ENCODE assay signal across 23 cellular contexts in the genomic region with DNA sequence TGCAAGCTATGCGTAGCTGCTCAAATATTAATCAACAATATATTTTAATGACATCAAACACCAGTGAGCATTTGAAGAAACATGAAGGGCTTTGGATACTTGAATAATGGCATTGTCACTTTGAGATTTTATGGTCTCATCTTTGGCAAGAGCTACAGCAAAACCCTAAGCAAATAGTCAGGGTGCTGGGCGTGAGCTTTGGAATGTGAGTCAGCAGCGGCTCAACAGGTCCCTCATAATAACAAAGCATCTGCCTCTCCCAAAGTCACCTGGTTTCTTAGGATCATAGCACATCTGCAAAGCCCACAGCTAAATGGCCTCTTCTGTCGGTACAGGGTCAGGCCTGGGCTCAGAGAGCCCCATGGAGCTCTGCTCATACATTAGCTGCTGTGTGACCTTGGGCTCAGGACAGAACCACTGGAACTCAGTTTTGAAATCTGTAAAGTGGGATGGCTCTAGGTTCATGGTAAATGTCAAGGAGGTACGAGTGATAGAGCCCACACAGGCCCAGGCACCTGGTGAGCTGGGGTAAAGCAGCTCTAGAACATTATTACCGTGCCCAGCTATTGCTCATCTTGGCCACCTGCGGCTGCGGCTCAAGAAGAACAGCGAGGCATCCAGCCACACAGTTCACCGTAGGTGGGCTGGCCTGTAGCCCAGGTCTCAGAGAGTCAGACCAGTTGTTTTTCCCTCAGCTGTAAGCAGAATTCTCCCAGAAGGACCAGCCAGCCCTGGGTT.
DNase-seq lines count a peak whose midpoint lies in the region; ATAC-seq, FAIRE-seq and TF ChIP-seq lines count a peak whose summit lies in the region.
"Had no signal": no experiment of that assay in that cellular context is flagged by ENCODE, and none has a peak within 500 bp of the region (broad histone marks: within the 10 kb centered on the region; RNA-seq: fewer than 3 reads in every experiment).

No MANE protein-coding gene starts in this region.

- peaks cover 10% of the 10 kb centered on the region for H3K4me1 Mint-ChIP-seq in mesothelial cell of epicardium
- no peaks in the 10 kb centered on the region for H3K4me1 Mint-ChIP-seq in T-cell
- H3K4me1 Mint-ChIP-seq: activated CD4-positive, alpha-beta T cell treated with anti-CD3 and anti-CD28 coated beads, Interleukin-2, amount 10 ng/mL, durations not matched to agents 24 days and 14 days; memory B cell; natural killer cell had no signal

- H3K4me3 Mint-ChIP-seq in mesothelial cell of epicardium (no peak overlapping the region), T-cell (no peak overlapping the region)
- H3K4me3 Mint-ChIP-seq: activated CD4-positive, alpha-beta T cell treated with anti-CD3 and anti-CD28 coated beads, Interleukin-2, amount 10 ng/mL, durations not matched to agents 24 days and 14 days; memory B cell; natural killer cell had no signal

- ATAC-seq in HepG2 (peak; percentile 91), right lobe of liver (no peak), T-cell (replicated peaks in 1 of 4) (no peak), left lobe of liver (no peak)
- ATAC-seq: natural killer cell, psoas muscle, Right ventricle myocardium inferior had no signal

- TF ChIP-seq CTCF in HepG2 (CRISPR knock-in tag; IDR thresholded peaks at IDR 0.05): no peak
- no peak for TF ChIP-seq CTCF in right lobe of liver (IDR thresholded peaks at IDR 0.05)
- no peak for TF ChIP-seq CTCF in mammary epithelial cell (conservative IDR thresholded peaks at IDR 0.05 in 1 of 2, IDR thresholded peaks at IDR 0.05 in 1 of 2; ENCODE audit: extremely low read depth in 1 of 2, insufficient read depth in 1 of 2, low read depth in 1 of 2, low read length in 2 of 2)
- no peak for TF ChIP-seq CTCF in mesothelial cell of epicardium (IDR thresholded peaks at IDR 0.05; ENCODE audit: unreplicated experiment)
- no peak for TF ChIP-seq CTCF in GM10248 (IDR thresholded peaks at IDR 0.05; ENCODE audit: control extremely low read depth, extremely low read depth, low read depth, missing control alignments)

- DNase-seq in HepG2 (ENCODE audit: low spot score): peak; percentile 81
- no peak for DNase-seq in right lobe of liver
- peak; percentile 19 for DNase-seq in mammary epithelial cell
- no peak for DNase-seq in mesothelial cell of epicardium (ENCODE audit: low spot score in 2 of 2, unreplicated experiment in 2 of 2)
- DNase-seq in urothelium cell line (ENCODE audit: low spot score): peak; percentile 71
- no peak for DNase-seq in T-cell
- no peak for DNase-seq in GM10248 (ENCODE audit: extremely low spot score)
- no peak for DNase-seq in left lobe of liver (ENCODE audit: low spot score)
- DNase-seq: activated CD4-positive, alpha-beta T cell treated with anti-CD3 and anti-CD28 coated beads, Interleukin-2, amount 10 ng/mL, durations not matched to agents 24 days and 14 days; activated CD8-positive, alpha-beta memory T cell treated with anti-CD3 and anti-CD28 coated beads, Interleukin-2, amount 50 U/mL, for 48 hours; hippocampal formation; natural killer cell; NCI-H187 treated with DMSO at 0.1 percent for 48 hours; NCI-H446; psoas muscle; spleen; stimulated activated CD4-positive, alpha-beta T cell treated with anti-CD3 and anti-CD28 coated beads, Interleukin-4, amount 100 ng/mL, for 4 hours; SW 1271; uterus had no signal

- no peaks in the 10 kb centered on the region for H3K27me3 ChIP-seq in HepG2 (ENCODE audit: control insufficient read depth in 1 of 2, insufficient read depth in 2 of 2, low read length in 2 of 2)
- H3K27me3 ChIP-seq in right lobe of liver: no peaks in the 10 kb centered on the region
- no peaks in the 10 kb centered on the region for H3K27me3 ChIP-seq in mammary epithelial cell (ENCODE audit: insufficient read depth, low read length)
- H3K27me3 ChIP-seq: BLaER1, spleen, uterus had no signal

- no peak overlapping the region for H3K9ac ChIP-seq in HepG2 (ENCODE audit: insufficient read depth, low read depth, low read length)
- H3K9ac ChIP-seq in mammary epithelial cell (ENCODE audit: insufficient read depth, low read length): no peak overlapping the region
- H3K9ac ChIP-seq: BLaER1 had no signal

- BruUV-seq in HepG2 (replicated peaks; lab: Mats Ljungman, UMichigan): no TSS peak
- no TSS peak for BruUV-seq in mammary epithelial cell (replicated peaks; lab: Mats Ljungman, UMichigan)

- H4K20me1 ChIP-seq in HepG2 (ENCODE audit: insufficient read depth, low read length) (no peaks in the 10 kb centered on the region), mammary epithelial cell (ENCODE audit: insufficient read depth, low read length) (no peaks in the 10 kb centered on the region)
- H4K20me1 ChIP-seq: BLaER1 had no signal

- H2AFZ ChIP-seq in HepG2 (ENCODE audit: low read length) (no peak overlapping the region), mammary epithelial cell (ENCODE audit: low read depth, low read length) (peak overlapping the region; percentile 35)

- H3K27ac Mint-ChIP-seq in mesothelial cell of epicardium (peak overlapping the region; percentile 28), T-cell (no peak overlapping the region)
- H3K27ac Mint-ChIP-seq: activated CD4-positive, alpha-beta T cell treated with anti-CD3 and anti-CD28 coated beads, Interleukin-2, amount 10 ng/mL, durations not matched to agents 24 days and 14 days; memory B cell; natural killer cell had no signal

- H3K4me1 ChIP-seq in HepG2 (ENCODE audit: insufficient read depth, low read length): peaks cover 37% of the 10 kb centered on the region
- no peaks in the 10 kb centered on the region for H3K4me1 ChIP-seq in right lobe of liver
- H3K4me1 ChIP-seq in mammary epithelial cell (ENCODE audit: insufficient read depth, low read length): peaks cover 19% of the 10 kb centered on the region
- H3K4me1 ChIP-seq: psoas muscle, uterus had no signal

- no peaks in the 10 kb centered on the region for H3K9me3 ChIP-seq in HepG2 (ENCODE audit: low read length)
- no peaks in the 10 kb centered on the region for H3K9me3 ChIP-seq in right lobe of liver
- H3K9me3 ChIP-seq in mammary epithelial cell (replicated peaks; ENCODE audit: insufficient read depth, low read length): no peaks in the 10 kb centered on the region
- H3K9me3 ChIP-seq: BLaER1, psoas muscle, uterus had no signal

- H3K4me3 ChIP-seq in HepG2 (replicated peaks in 1 of 3; ENCODE audit: insufficient read depth in 1 of 3, low read depth in 2 of 3, low read length in 3 of 3): no peak overlapping the region
- no peak overlapping the region for H3K4me3 ChIP-seq in right lobe of liver
- no peak overlapping the region for H3K4me3 ChIP-seq in mammary epithelial cell (replicated peaks in 1 of 3; ENCODE audit: insufficient read depth in 1 of 3, low read depth in 2 of 3, low read length in 3 of 3)
- H3K4me3 ChIP-seq: BLaER1, psoas muscle, spleen, uterus had no signal

- in situ Hi-C loops in HepG2 (cut with HindIII; ENCODE audit: extremely low pct_ligation_motif_present, low pct_unique_long_range_greater_than_20kb): no loop called here
- in situ Hi-C loops in mammary epithelial cell (cut with MboI; ENCODE audit: low sequenced_read_pairs in 2 of 2): no loop called here

- FAIRE-seq in HepG2 (lab: Jason Lieb, UNC) (peak; percentile 58), urothelium cell line (lab: Jason Lieb, UNC) (peak; percentile 69)
- FAIRE-seq: A204.1 had no signal

- TF ChIP-seq RAD21 in HepG2 (CRISPR knock-in tag; IDR thresholded peaks at IDR 0.05): no peak

- no peaks in the 10 kb centered on the region for H3K9me3 Mint-ChIP-seq in mesothelial cell of epicardium
- peaks cover 8 to 16% (median 13%) of the 10 kb centered on the region in 3 donors for H3K9me3 Mint-ChIP-seq in T-cell

- H3K79me2 ChIP-seq in HepG2 (ENCODE audit: insufficient read depth, low read length) (no peaks in the 10 kb centered on the region), mammary epithelial cell (ENCODE audit: insufficient read depth, low read length) (no peaks in the 10 kb centered on the region)

- H3K36me3 Mint-ChIP-seq in mesothelial cell of epicardium: no peaks in the 10 kb centered on the region
- no peaks in the 10 kb centered on the region for H3K36me3 Mint-ChIP-seq in T-cell
- H3K36me3 Mint-ChIP-seq: memory B cell, natural killer cell had no signal

- TF ChIP-seq EP300 in HepG2 (IDR thresholded peaks at IDR 0.05; ENCODE audit: low read depth in 2 of 2, low read length in 2 of 2) (peak; percentile 12 to 69; a peak in 1 of 4 replicates), HepG2 (CRISPR knock-in tag; IDR thresholded peaks at IDR 0.05; ENCODE audit: borderline replicate concordance) (no peak)

- CTCF ChIA-PET in HepG2 (lab: Yijun Ruan, JAX; ENCODE audit: low intra/inter-chr PET ratio, low total read pairs) (no interaction called here), mammary epithelial cell (lab: Charles Lee; ENCODE audit: low non-redundant PET) (interaction anchor here (0.7 kb wide), 1 partner anchor 25 kb away, joined by 4 read pairs; no protein-coding TSS in a partner anchor), T-cell (lab: Charles Lee) (no interaction called here), GM10248 (lab: Yijun Ruan, JAX) (no interaction called here)

- dilution Hi-C loops in mammary epithelial cell (cut with HindIII; ENCODE audit: low sequenced_read_pairs): no loop called here

- H3K27ac ChIP-seq in HepG2 (ENCODE audit: extremely low read length, insufficient read depth, low read length) (no peak overlapping the region), right lobe of liver (no peak overlapping the region), mammary epithelial cell (ENCODE audit: insufficient read depth, low read depth, low read length) (no peak overlapping the region)
- H3K27ac ChIP-seq: psoas muscle, spleen had no signal

- WGBS in HepG2 (ENCODE audit: low lambda C conversion rate): 47% methylated on average over 10 of the region's 10 CpGs
- whole genome bisulfite sequencing in right lobe of liver (ENCODE audit: insufficient coverage, low coverage, low lambda C conversion rate, missing lambda C conversion rate): 70% methylated on average over 4 of the region's 10 CpGs
- 39% methylated on average over 7 of the region's 10 CpGs for WGBS in mammary epithelial cell (ENCODE audit: low coverage, missing lambda C conversion rate)

- H3K4me2 ChIP-seq in HepG2 (ENCODE audit: low read depth, low read length) (peak overlapping the region; percentile 42), mammary epithelial cell (ENCODE audit: insufficient read depth, low read depth, low read length) (no peak overlapping the region)

- POLR2A ChIA-PET in HepG2 (lab: Yijun Ruan, JAX): no interaction called here
- POLR2A ChIA-PET in T-cell (lab: Charles Lee): no interaction called here
- POLR2A ChIA-PET in GM10248 (lab: Yijun Ruan, JAX): no interaction called here

- no peak for TF ChIP-seq POLR2A in HepG2 (IDR thresholded peaks at IDR 0.05; ENCODE audit: insufficient read depth in 1 of 2, low read depth in 2 of 2, low read length in 2 of 2)
- TF ChIP-seq POLR2A in right lobe of liver (IDR thresholded peaks at IDR 0.05): no peak

- no peaks in the 10 kb centered on the region for H3K36me3 ChIP-seq in HepG2 (replicated peaks in 1 of 2; ENCODE audit: control insufficient read depth in 1 of 2, insufficient read depth in 2 of 2, low read length in 2 of 2)
- H3K36me3 ChIP-seq in right lobe of liver: no peaks in the 10 kb centered on the region
- H3K36me3 ChIP-seq in mammary epithelial cell (ENCODE audit: insufficient read depth, low read length): no peaks in the 10 kb centered on the region
- H3K36me3 ChIP-seq: BLaER1, spleen, uterus had no signal

- H3K27me3 Mint-ChIP-seq in mesothelial cell of epicardium (ENCODE audit: low read depth) (peaks cover 9% of the 10 kb centered on the region), T-cell (no peaks in the 10 kb centered on the region)
- H3K27me3 Mint-ChIP-seq: activated CD4-positive, alpha-beta T cell treated with anti-CD3 and anti-CD28 coated beads, Interleukin-2, amount 10 ng/mL, durations not matched to agents 24 days and 14 days; memory B cell had no signal

- intact Hi-C loops in HepG2 (cut with micrococcal nuclease; ENCODE audit: unreplicated experiment) (loop anchor here (1.0 kb wide), 1 partner anchor 25 kb away; no protein-coding TSS in a partner anchor), right lobe of liver (cut with DNase I) (no loop called here), mammary epithelial cell (cut with micrococcal nuclease) (loop anchor here (10.0 kb wide), 1 partner anchor 252 kb away; no protein-coding TSS in a partner anchor)

Comparison
In these comparisons a context has a peak if more than half of its experiments do, and no peak if none do; other contexts are left out.
1. DNase-seq: peak in HepG2 (single experiment), mammary epithelial cell (single experiment) and urothelium cell line (single experiment); none in right lobe of liver (0 of 3), mesothelial cell of epicardium (0 of 2), T-cell (0 of 34), GM10248 (single experiment) and left lobe of liver (single experiment).
2. intact Hi-C loops: an anchor here in HepG2 (1.0 kb wide) and mammary epithelial cell (10.0 kb wide); none called in right lobe of liver.